ENCODE assay signal across 8 cellular contexts in the genomic region with DNA sequence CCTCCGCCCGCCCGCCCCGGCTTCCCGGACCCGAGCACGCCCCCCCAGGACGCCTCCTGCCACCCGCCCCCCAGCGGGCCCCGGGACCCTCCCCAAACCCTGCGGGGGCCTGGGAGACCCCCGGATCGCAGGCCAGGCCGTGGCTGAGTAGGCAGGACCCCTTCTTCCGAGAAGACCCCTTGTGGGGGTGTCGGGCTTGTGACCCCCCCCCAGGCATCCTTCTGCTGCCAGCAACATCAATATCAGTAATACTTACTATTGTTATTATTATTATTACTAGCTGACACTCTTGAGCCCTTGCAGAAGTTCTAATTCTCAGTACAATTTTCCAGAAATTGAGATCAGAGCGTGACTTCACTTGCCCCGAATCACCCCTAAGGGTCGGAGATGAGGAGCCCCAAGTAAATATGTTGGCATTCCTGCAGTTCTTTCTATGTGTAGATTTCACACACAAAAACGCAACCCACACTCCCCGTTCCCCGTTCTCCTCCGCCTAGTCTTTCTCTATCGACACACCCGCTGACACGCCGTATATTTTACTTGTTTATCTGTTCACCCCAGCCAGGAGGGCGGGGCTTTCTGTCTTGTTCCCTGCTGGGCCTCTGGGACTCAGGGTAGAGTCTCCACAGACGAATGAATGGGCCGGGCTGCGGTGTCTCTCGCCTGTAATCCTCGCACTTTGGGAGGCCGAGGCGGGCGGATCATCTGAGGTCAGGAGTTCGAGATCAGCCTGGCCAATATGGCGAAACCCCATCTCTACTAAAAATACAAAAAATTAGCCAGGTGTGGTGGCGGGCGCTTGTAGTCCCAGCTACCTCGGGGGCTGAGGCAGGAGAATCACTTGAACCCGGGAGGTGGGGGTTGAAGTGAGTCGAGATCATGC. TPM values are rescaled to one million over a fixed set of nuclear protein-coding genes. Genes with fewer than 3 reads are reported as not detected.
A peak's percentile ranks its signal among the peaks of the same experiment; 100 is the strongest.
DNase-seq lines count a peak whose midpoint lies in the region; ATAC-seq and TF ChIP-seq lines count a peak whose summit lies in the region.

No MANE protein-coding gene starts in this region.

- H3K4me3 ChIP-seq in CD4-positive, alpha-beta memory T cell (ENCODE audit: low read length in 2 of 2): peak overlapping the region; percentile 17 to 40
- H3K4me3 ChIP-seq in adipocyte (ENCODE audit: low read length): peak overlapping the region; percentile 64
- peak overlapping the region; percentile 48 to 63 for H3K4me3 ChIP-seq in right atrium auricular region
- peak overlapping the region; percentile 44 to 76 (median 57) for H3K4me3 ChIP-seq in sigmoid colon

- no peaks in the 10 kb centered on the region for H3K27me3 Mint-ChIP-seq in CD4-positive, alpha-beta memory T cell

- in situ Hi-C loops in SK-MEL-5 (cut with HindIII; ENCODE audit: low pct_unique_long_range_greater_than_20kb, low sequenced_read_pairs): no loop called here

- H3K4me3 Mint-ChIP-seq in CD4-positive, alpha-beta memory T cell: peak overlapping the region; percentile 91 to 98 (median 94)

- DNase-seq in CD4-positive, alpha-beta memory T cell: peak; percentile 66 to 83 (median 67)
- DNase-seq in M059J (ENCODE audit: low read depth) (peak; percentile 75), SK-MEL-5 (ENCODE audit: low read depth, low spot score) (peak; percentile 54), adipocyte (ENCODE audit: low read depth) (peak; percentile 89), right atrium auricular region (ENCODE audit: low spot score) (peak; percentile 96), sigmoid colon (peak; percentile 97), GM10248 (ENCODE audit: extremely low spot score) (no peak)

- H3K36me3 ChIP-seq in CD4-positive, alpha-beta memory T cell (ENCODE audit: insufficient read depth, low read length): no peaks in the 10 kb centered on the region
- H3K36me3 ChIP-seq in adipocyte (ENCODE audit: control insufficient read depth, insufficient read depth, low read length, severe bottlenecking) (no peaks in the 10 kb centered on the region), right atrium auricular region (no peaks in the 10 kb centered on the region), sigmoid colon (no peaks in the 10 kb centered on the region)

- peak overlapping the region; percentile 21 for H3K27ac ChIP-seq in CD4-positive, alpha-beta memory T cell (ENCODE audit: low read depth, low read length)
- H3K27ac ChIP-seq in right atrium auricular region (peak overlapping the region; percentile 79 to 93), sigmoid colon (peak overlapping the region; percentile 81 to 98 (median 94))

- no peaks in the 10 kb centered on the region for H3K9me3 ChIP-seq in CD4-positive, alpha-beta memory T cell (ENCODE audit: control insufficient read depth in 1 of 2, low read length in 2 of 2)
- no peaks in the 10 kb centered on the region for H3K9me3 ChIP-seq in adipocyte (ENCODE audit: control insufficient read depth, low read length)
- H3K9me3 ChIP-seq in right atrium auricular region: no peaks in the 10 kb centered on the region
- no peaks in the 10 kb centered on the region for H3K9me3 ChIP-seq in sigmoid colon

- H3K4me1 Mint-ChIP-seq in CD4-positive, alpha-beta memory T cell: peaks cover 10 to 24% (median 15%) of the 10 kb centered on the region in 4 donors

- WGBS in sigmoid colon, 2 donors: 5 to 7% methylated on average over 44 of the region's 44 CpGs

- intact Hi-C loops in CD4-positive, alpha-beta memory T cell (cut with micrococcal nuclease): loop anchor here (1.0 kb wide), 1 partner anchor 14 kb away; no protein-coding TSS in a partner anchor
- intact Hi-C loops in sigmoid colon (cut with DNase I): loop anchor here (5.0 kb wide), 1 partner anchor 65 kb away; no protein-coding TSS in a partner anchor

- H3K36me3 Mint-ChIP-seq in CD4-positive, alpha-beta memory T cell: peaks cover 0 to 3% of the 10 kb centered on the region in 2 donors

- peak in 1 of 2 donors; percentile 22 for TF ChIP-seq POLR2A in sigmoid colon (IDR thresholded peaks at IDR 0.05)

- no peaks in the 10 kb centered on the region for H3K9me3 Mint-ChIP-seq in CD4-positive, alpha-beta memory T cell

- H3K9ac ChIP-seq in adipocyte (ENCODE audit: low read length): peak overlapping the region; percentile 62

- peak overlapping the region; percentile 84 to 95 (median 94) for H3K27ac Mint-ChIP-seq in CD4-positive, alpha-beta memory T cell

- no peak for TF ChIP-seq CTCF in right atrium auricular region (IDR thresholded peaks at IDR 0.05)
- TF ChIP-seq CTCF in sigmoid colon (IDR thresholded peaks at IDR 0.05): no peak
- TF ChIP-seq CTCF in GM10248 (IDR thresholded peaks at IDR 0.05; ENCODE audit: control extremely low read depth, extremely low read depth, low read depth, missing control alignments): no peak

- ATAC-seq in GM19324 (IDR thresholded peaks at IDR 0.05; ENCODE audit: low FRiP score, unreplicated experiment): no peak

- no peaks in the 10 kb centered on the region for H3K27me3 ChIP-seq in CD4-positive, alpha-beta memory T cell (ENCODE audit: insufficient read depth, low read length)
- H3K27me3 ChIP-seq in adipocyte (replicated peaks; ENCODE audit: control insufficient read depth, insufficient read depth, low read length) (no peaks in the 10 kb centered on the region), right atrium auricular region (no peaks in the 10 kb centered on the region), sigmoid colon (no peaks in the 10 kb centered on the region)

- no peak for TF ChIP-seq EP300 in sigmoid colon (IDR thresholded peaks at IDR 0.05)

- POLR2A ChIA-PET in CD4-positive, alpha-beta memory T cell (lab: Charles Lee; ENCODE audit: partially characterized antibody): interaction anchor here (0.7 to 15.6 kb wide), 4 partner anchors 10 to 97 kb away, joined by 3 to 555 read pairs (median 28); a partner anchor contains a TSS
- POLR2A ChIA-PET in GM10248 (lab: Yijun Ruan, JAX): interaction anchor here (0.6 kb wide), 1 partner anchor 11 kb away, joined by 4 read pairs; no protein-coding TSS in a partner anchor

- peaks cover 14% of the 10 kb centered on the region for H3K4me1 ChIP-seq in CD4-positive, alpha-beta memory T cell (ENCODE audit: insufficient read depth, low read length)
- H3K4me1 ChIP-seq in adipocyte (ENCODE audit: control insufficient read depth, insufficient read depth, low read length) (no peaks in the 10 kb centered on the region), right atrium auricular region (peaks cover 0 to 14% of the 10 kb centered on the region in 2 donors), sigmoid colon (peaks cover 0 to 24% (median 22%) of the 10 kb centered on the region in 4 donors)

- CTCF ChIA-PET in CD4-positive, alpha-beta memory T cell (lab: Charles Lee; ENCODE audit: partially characterized antibody): no interaction called here
- CTCF ChIA-PET in GM10248 (lab: Yijun Ruan, JAX): interaction anchor here (2.2 kb wide), 1 partner anchor 12 kb away, joined by 11 read pairs; no protein-coding TSS in a partner anchor

RNA-seq across cellular contexts. Expression of a gene that starts 14.7 kb away (rescaled TPM):
- total RNA-seq in CD4-positive, alpha-beta memory T cell: 100 to 1,000 TPM; 876 to 900 TPM
- polyA plus RNA-seq in CD4-positive, alpha-beta memory T cell: 100 to 1,000 TPM; 572 to 943 TPM
- 186 and 200 TPM in 2 replicates for total RNA-seq in M059J (2014; rRNA removed; shearing (Covaris generic))
- total RNA-seq in SK-MEL-5 (2014; rRNA removed; shearing (Covaris generic)): 169 and 172 TPM in 2 replicates
- 299 and 316 TPM in 2 replicates for polyA plus RNA-seq in SK-MEL-5 (2015; cell fraction: cytosol; rRNA removed)
- 154 and 189 TPM in 2 replicates for polyA plus RNA-seq in SK-MEL-5 (2015; cell fraction: nucleus; rRNA removed)
- total RNA-seq in right atrium auricular region (1,000 to 10,000 TPM in 1 of 2 donors, 100 to 1,000 TPM in 1; 869 to 1,050 TPM), sigmoid colon (100 to 1,000 TPM; 581 to 711 (median 629) TPM)
- polyA plus RNA-seq in sigmoid colon: 100 to 1,000 TPM; 561 to 714 (median 581) TPM

RNA-seq across cellular contexts. Expression of a gene that starts 18.5 kb away (rescaled TPM):
- 10 to 100 TPM; 20.9 to 23.1 TPM for total RNA-seq in CD4-positive, alpha-beta memory T cell
- polyA plus RNA-seq in CD4-positive, alpha-beta memory T cell: 1 to 10 TPM; 5.5 to 7.0 TPM
- not detected in 2 replicates for total RNA-seq in M059J (2014; rRNA removed; shearing (Covaris generic))
- 2.2 and 6.1 TPM in 2 replicates for total RNA-seq in SK-MEL-5 (2014; rRNA removed; shearing (Covaris generic))
- 5.1 and 6.5 TPM in 2 replicates for polyA plus RNA-seq in SK-MEL-5 (2015; cell fraction: cytosol; rRNA removed)
- polyA plus RNA-seq in SK-MEL-5 (2015; cell fraction: nucleus; rRNA removed): 16.0 and 24.1 TPM in 2 replicates
- total RNA-seq in right atrium auricular region: 100 to 1,000 TPM in 1 of 2 donors, 10 to 100 TPM in 1; 41.2 to 101 TPM
- 10 to 100 TPM; 27.8 to 66.5 (median 47.3) TPM for total RNA-seq in sigmoid colon
- 10 to 100 TPM; 10.9 to 20.9 (median 14.4) TPM for polyA plus RNA-seq in sigmoid colon

RNA-seq across cellular contexts. Expression of a gene that starts 46.6 kb away (rescaled TPM):
- total RNA-seq in CD4-positive, alpha-beta memory T cell: 1 to 10 TPM; 3.5 to 3.9 TPM
- under 1 TPM; 0.09 to 0.39 TPM for polyA plus RNA-seq in CD4-positive, alpha-beta memory T cell
- 38.0 and 69.7 TPM in 2 replicates for total RNA-seq in M059J (2014; rRNA removed; shearing (Covaris generic))
- total RNA-seq in SK-MEL-5 (2014; rRNA removed; shearing (Covaris generic)): 22.0 and 22.7 TPM in 2 replicates
- polyA plus RNA-seq in SK-MEL-5 (2015; cell fraction: cytosol; rRNA removed): 38.9 and 46.4 TPM in 2 replicates
- 13.0 and 22.0 TPM in 2 replicates for polyA plus RNA-seq in SK-MEL-5 (2015; cell fraction: nucleus; rRNA removed)
- 10 to 100 TPM; 58.4 to 77.9 TPM for total RNA-seq in right atrium auricular region
- total RNA-seq in sigmoid colon: 10 to 100 TPM; 43.2 to 52.5 (median 45.4) TPM
- 100 to 1,000 TPM in 2 of 3 donors, 10 to 100 TPM in 1; 90.1 to 151 (median 150) TPM for polyA plus RNA-seq in sigmoid colon

Comparison
In these comparisons a context has a peak if more than half of its experiments do, and no peak if none do; other contexts are left out.
1. H3K27ac ChIP-seq: peak in every context shown above with its lines; median percentile 94 in sigmoid colon; 86 in right atrium auricular region; 21 in CD4-positive, alpha-beta memory T cell.